ENCODE assay signal across 20 cellular contexts in genomic region chr10:101263146-101263837, GRCh38. TPM values are rescaled to one million over a fixed set of nuclear protein-coding genes. Genes with fewer than 3 reads are reported as not detected.
DNase-seq lines count a peak whose midpoint lies in the region; ATAC-seq and TF ChIP-seq lines count a peak whose summit lies in the region.
"Had no signal": no experiment of that assay in that cellular context is flagged by ENCODE, and none has a peak within 500 bp of the region (broad histone marks: within the 10 kb centered on the region; RNA-seq: fewer than 3 reads in every experiment).

No MANE protein-coding gene starts in this region.

- no peak for TF ChIP-seq RAD21 in IMR-90 (IDR thresholded peaks at IDR 0.05; ENCODE audit: low read length)

- no peak overlapping the region for H3K27ac ChIP-seq in IMR-90 (ENCODE audit: insufficient read depth, low read length)
- no peak overlapping the region for H3K27ac ChIP-seq in naive thymus-derived CD4-positive, alpha-beta T cell (ENCODE audit: low read depth, low read length)

- BruUV-seq in IMR-90 (replicated peaks; lab: Mats Ljungman, UMichigan): no TSS peak

- no peak overlapping the region for H2BK120ac ChIP-seq in IMR-90 (ENCODE audit: low read depth, low read length)

- H3K4me1 ChIP-seq in IMR-90 (ENCODE audit: control insufficient read depth, insufficient read depth, low read length): no peaks in the 10 kb centered on the region
- no peaks in the 10 kb centered on the region for H3K4me1 ChIP-seq in naive thymus-derived CD4-positive, alpha-beta T cell (ENCODE audit: control insufficient read depth in 2 of 2, insufficient read depth in 2 of 2, low read length in 2 of 2)
- H3K4me1 ChIP-seq: Caco-2 had no signal

- no peaks in the 10 kb centered on the region; the same call in 1 of the 2 replicates for H4K20me1 ChIP-seq in IMR-90 (ENCODE audit: insufficient read depth, low read length)

- H2BK5ac ChIP-seq in IMR-90 (ENCODE audit: low read depth, low read length, poor library complexity, severe bottlenecking): no peak overlapping the region

- WGBS in IMR-90 (ENCODE audit: extremely low coverage in 2 of 2, insufficient read length in 1 of 2), 2 experiments: 22% methylated on average over 3 of the region's 11 CpGs; no CpG with 5 or more reads in 1 of the 2 experiments

- TF ChIP-seq CTCF in IMR-90 (conservative IDR thresholded peaks at IDR 0.05; ENCODE audit: low read depth, low read length) (no peak), brain (conservative IDR thresholded peaks at IDR 0.05) (no peak), mesothelial cell of epicardium (IDR thresholded peaks at IDR 0.05; ENCODE audit: unreplicated experiment) (no peak)

- peaks cover under 1 to 4% (median under 1%) of the 10 kb centered on the region in 5 experiments for H3K9me3 Mint-ChIP-seq in brain
- peaks cover under 1% of the 10 kb centered on the region for H3K9me3 Mint-ChIP-seq in mesothelial cell of epicardium
- peaks cover 0 to 3% (median under 1%) of the 10 kb centered on the region in 11 donors for H3K9me3 Mint-ChIP-seq in naive thymus-derived CD4-positive, alpha-beta T cell

- no peak overlapping the region for H4K5ac ChIP-seq in IMR-90 (ENCODE audit: low read depth, low read length)

- peak overlapping the region; percentile 4 for H2AFZ ChIP-seq in IMR-90 (replicated peaks; ENCODE audit: low read length, poor library complexity)

- peaks cover 55% of the 10 kb centered on the region for H3K27me3 ChIP-seq in IMR-90 (ENCODE audit: control insufficient read depth, insufficient read depth, low read length)
- peaks cover 0 to 8% of the 10 kb centered on the region in 2 donors for H3K27me3 ChIP-seq in naive thymus-derived CD4-positive, alpha-beta T cell (ENCODE audit: control insufficient read depth in 2 of 2, insufficient read depth in 2 of 2, low read length in 2 of 2)

- H3K36me3 ChIP-seq in IMR-90 (ENCODE audit: control insufficient read depth, insufficient read depth, low read length): no peaks in the 10 kb centered on the region
- no peaks in the 10 kb centered on the region for H3K36me3 ChIP-seq in naive thymus-derived CD4-positive, alpha-beta T cell (ENCODE audit: control insufficient read depth in 2 of 3, insufficient read depth in 3 of 3, low read length in 3 of 3)

- in situ Hi-C loops in IMR-90 (cut with MboI; ENCODE audit: low sequenced_read_pairs): no loop called here

- H3K14ac ChIP-seq in IMR-90 (replicated peaks; ENCODE audit: low read depth, low read length): no peak overlapping the region

- H2BK15ac ChIP-seq in IMR-90 (ENCODE audit: low read depth, low read length): no peak overlapping the region

- DNase-seq in D341Med (ENCODE audit: low spot score) (peak; percentile 65), IMR-90 (no peak), mesothelial cell of epicardium (ENCODE audit: low spot score in 2 of 2, unreplicated experiment in 2 of 2) (no peak), COLO668 (lab: John Stamatoyannopoulos, UW; ENCODE audit: unreplicated experiment) (no peak), KG1 (lab: John Stamatoyannopoulos, UW) (no peak)
- DNase-seq in naive thymus-derived CD4-positive, alpha-beta T cell: no peak
- DNase-seq: Caco-2, DMS53, H7, NCI-H1092 treated with DMSO at 0.1 percent for 48 hours, NCI-H1694, NCI-H2107, NCI-H748 treated with DMSO at 0.1 percent for 48 hours, T-cell had no signal

- no peak overlapping the region for H3K4me2 ChIP-seq in IMR-90 (ENCODE audit: low read depth, low read length)

- intact Hi-C loops in IMR-90 (cut with micrococcal nuclease): no loop called here
- intact Hi-C loops in naive thymus-derived CD4-positive, alpha-beta T cell (cut with micrococcal nuclease): no loop called here

- H2AK5ac ChIP-seq in IMR-90 (ENCODE audit: low read depth, low read length): no peak overlapping the region

- H4K8ac ChIP-seq in IMR-90 (ENCODE audit: low read depth in 2 of 2, low read length in 2 of 2): no peak overlapping the region

- no peak overlapping the region for H2AK9ac ChIP-seq in IMR-90 (replicated peaks; ENCODE audit: low read depth, low read length, poor library complexity)

- no peaks in the 10 kb centered on the region for H3K9me1 ChIP-seq in IMR-90 (ENCODE audit: insufficient read depth, low read length)

- H2BK20ac ChIP-seq in IMR-90 (ENCODE audit: low read depth, low read length): no peak overlapping the region

- H3K79me1 ChIP-seq in IMR-90 (ENCODE audit: low read depth in 1 of 2, low read length in 2 of 2): no peaks in the 10 kb centered on the region

- H3K4me1 Mint-ChIP-seq in brain: peaks cover 25% of the 10 kb centered on the region
- peaks cover 46% of the 10 kb centered on the region for H3K4me1 Mint-ChIP-seq in mesothelial cell of epicardium
- no peaks in the 10 kb centered on the region for H3K4me1 Mint-ChIP-seq in naive thymus-derived CD4-positive, alpha-beta T cell
- H3K4me1 Mint-ChIP-seq: CD14-positive monocyte, T-cell had no signal

- H3K18ac ChIP-seq in IMR-90 (ENCODE audit: low read depth, low read length): no peak overlapping the region

- TF ChIP-seq POLR2A in IMR-90 (IDR thresholded peaks at IDR 0.05; ENCODE audit: low read depth, low read length): no peak

- dilution Hi-C loops in IMR-90 (cut with HindIII; ENCODE audit: low sequenced_read_pairs, unreplicated experiment): no loop called here

- no peak overlapping the region for H4K91ac ChIP-seq in IMR-90 (ENCODE audit: insufficient read depth, low read depth, low read length)

- H3K4me3 Mint-ChIP-seq in brain (peak overlapping the region in 3 of 5 experiments; percentile 4 to 36 (median 23)), mesothelial cell of epicardium (no peak overlapping the region)
- no peak overlapping the region for H3K4me3 Mint-ChIP-seq in naive thymus-derived CD4-positive, alpha-beta T cell
- H3K4me3 Mint-ChIP-seq: T-cell had no signal

- no peak overlapping the region for H3K23ac ChIP-seq in IMR-90 (ENCODE audit: low read depth, low read length)

- H3K4me3 ChIP-seq in IMR-90 (ENCODE audit: insufficient read depth, low read depth, low read length): no peak overlapping the region
- no peak overlapping the region for H3K4me3 ChIP-seq in naive thymus-derived CD4-positive, alpha-beta T cell (ENCODE audit: low read length)

- H3K27me3 Mint-ChIP-seq in brain (peaks cover 55% of the 10 kb centered on the region), mesothelial cell of epicardium (ENCODE audit: low read depth) (peaks cover 15% of the 10 kb centered on the region)
- H3K27me3 Mint-ChIP-seq in naive thymus-derived CD4-positive, alpha-beta T cell: peaks cover 24 to 55% (median 41%) of the 10 kb centered on the region in 5 donors

- ATAC-seq in IMR-90 (ENCODE audit: low read depth) (no peak), HG02870 (IDR thresholded peaks at IDR 0.05; ENCODE audit: unreplicated experiment) (no peak)
- no peak for ATAC-seq in naive thymus-derived CD4-positive, alpha-beta T cell
- ATAC-seq: Panc1, Right ventricle myocardium inferior, T-cell had no signal

- CTCF ChIA-PET in IMR-90 (lab: Yijun Ruan, JAX): interaction anchor here (0.5 to 1.4 kb wide), 2 partner anchors 9 to 179 kb away, joined by 3 to 4 read pairs; no protein-coding TSS in a partner anchor
- CTCF ChIA-PET in naive thymus-derived CD4-positive, alpha-beta T cell (lab: Charles Lee): no interaction called here

- peaks cover 1% of the 10 kb centered on the region for H3K9me3 ChIP-seq in IMR-90 (ENCODE audit: control insufficient read depth, insufficient read depth, low read length)
- no peaks in the 10 kb centered on the region for H3K9me3 ChIP-seq in naive thymus-derived CD4-positive, alpha-beta T cell (ENCODE audit: control insufficient read depth in 2 of 3, low read length in 3 of 3)
- H3K9me3 ChIP-seq: Caco-2 had no signal

- H3K27ac Mint-ChIP-seq in brain: peak overlapping the region in 4 of 5 experiments; percentile 8 to 55 (median 30)
- peak overlapping the region; percentile 3 for H3K27ac Mint-ChIP-seq in mesothelial cell of epicardium
- H3K27ac Mint-ChIP-seq in naive thymus-derived CD4-positive, alpha-beta T cell: no peak overlapping the region
- H3K27ac Mint-ChIP-seq: CD14-positive monocyte, T-cell had no signal

- H3K36me3 Mint-ChIP-seq in brain: no peaks in the 10 kb centered on the region
- H3K36me3 Mint-ChIP-seq in mesothelial cell of epicardium: no peaks in the 10 kb centered on the region
- peaks cover 0 to under 1% (median 0%) of the 10 kb centered on the region in 5 donors for H3K36me3 Mint-ChIP-seq in naive thymus-derived CD4-positive, alpha-beta T cell
- H3K36me3 Mint-ChIP-seq: CD14-positive monocyte had no signal

- POLR2A ChIA-PET in IMR-90 (lab: Charles Lee; ENCODE audit: unreplicated experiment): no interaction called here
- POLR2A ChIA-PET in naive thymus-derived CD4-positive, alpha-beta T cell (lab: Charles Lee): no interaction called here

- no peak overlapping the region for H3K9ac ChIP-seq in IMR-90 (ENCODE audit: low read depth, low read length)

- H3K4ac ChIP-seq in IMR-90 (ENCODE audit: low read depth, low read length): no peak overlapping the region

- H3K56ac ChIP-seq in IMR-90 (ENCODE audit: extremely low read depth, insufficient read depth, low read length): no peak overlapping the region

TF ChIP-seq in IMR-90, 13 proteins besides CTCF, POLR2A, EP300 and RAD21:
- TF ChIP-seq BHLHE40 (IDR thresholded peaks at IDR 0.05; ENCODE audit: low read depth, low read length) (no peak), SMC3 (IDR thresholded peaks at IDR 0.05; ENCODE audit: low read depth, low read length) (no peak)

RNA-seq across cellular contexts. Expression of gene LBX1, which starts 34.0 kb away (rescaled TPM):
- total RNA-seq in IMR-90 (2012; rRNA removed) (not detected in 2 replicates), mesothelial cell of epicardium (not detected in 3 replicates)
- polyA plus RNA-seq in IMR-90 (2012; rRNA removed) (not detected in 2 replicates), brain (ENCODE audit: insufficient read depth, low read depth, low replicate concordance) (not detected)
- polyA plus RNA-seq in IMR-90 (2012; cell fraction: cytosol; rRNA removed): not detected in 2 replicates
- polyA plus RNA-seq in IMR-90 (2012; cell fraction: nucleus; rRNA removed; ENCODE audit: low replicate concordance): not detected in 2 replicates
- not detected for total RNA-seq in naive thymus-derived CD4-positive, alpha-beta T cell
- not detected for polyA plus RNA-seq in naive thymus-derived CD4-positive, alpha-beta T cell
- total RNA-seq: Caco-2, H7, MCF 10A, Right ventricle myocardium inferior, T-cell had no signal
- polyA plus RNA-seq: CD14-positive monocyte had no signal

Comparison
In these comparisons a context has a peak if more than half of its experiments do, and no peak if none do; other contexts are left out.
1. H3K27ac Mint-ChIP-seq: peak in brain (4 of 5) and mesothelial cell of epicardium (single experiment); none in naive thymus-derived CD4-positive, alpha-beta T cell (0 of 9).
2. H3K4me3 Mint-ChIP-seq: peak in brain (3 of 5); none in mesothelial cell of epicardium (single experiment) and naive thymus-derived CD4-positive, alpha-beta T cell (0 of 10).